ENCODE assay signal across 24 cellular contexts in the genomic region with DNA sequence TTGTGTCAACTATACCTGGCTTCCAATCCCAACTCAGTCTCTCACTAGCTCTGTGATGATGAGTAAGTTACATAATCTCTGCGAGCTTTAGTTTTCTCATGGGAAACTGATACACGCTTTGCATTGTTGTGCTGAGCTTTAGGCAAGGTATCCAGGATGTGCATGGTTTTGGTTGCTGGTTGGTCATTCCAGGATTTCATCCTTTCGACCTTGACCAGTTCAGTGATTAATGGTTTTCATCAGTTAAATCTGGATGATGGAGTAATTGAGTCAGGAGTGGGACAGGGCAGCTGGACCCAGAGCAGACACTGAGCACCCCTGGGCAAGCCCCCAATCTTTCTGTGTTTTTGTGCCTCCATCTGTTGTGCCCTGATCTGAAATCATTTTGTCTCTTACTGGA.
DNase-seq lines count a peak whose midpoint lies in the region; FAIRE-seq and TF ChIP-seq lines count a peak whose summit lies in the region.
"Had no signal": no experiment of that assay in that cellular context is flagged by ENCODE, and none has a peak within 500 bp of the region (broad histone marks: within the 10 kb centered on the region; RNA-seq: fewer than 3 reads in every experiment).

No MANE protein-coding gene starts in this region.

- H3K18ac ChIP-seq in mesenchymal stem cell (ENCODE audit: low read depth in 1 of 2, low read length in 2 of 2) = no peak overlapping the region

- peak overlapping the region; percentile 85 for H2AK5ac ChIP-seq in mesenchymal stem cell (ENCODE audit: low read length, severe bottlenecking)

- H3K27ac ChIP-seq in OCI-LY3 (ENCODE audit: low read length) (peak overlapping the region; percentile 98), mesenchymal stem cell (ENCODE audit: low read length, poor library complexity, severe bottlenecking) (peak overlapping the region; percentile 22), transverse colon (no peak overlapping the region), stomach (no peak overlapping the region)
- H3K27ac ChIP-seq: KMS-11, Peyer's patch, SK-N-MC had no signal

- H3K14ac ChIP-seq in mesenchymal stem cell (ENCODE audit: low read length in 2 of 2) = no peak overlapping the region

- no peak overlapping the region for H2BK5ac ChIP-seq in mesenchymal stem cell (ENCODE audit: low read depth, low read length, poor library complexity, severe bottlenecking)

- WGBS in mesenchymal stem cell = 83% methylated on average over 3 of the region's 3 CpGs
- 71% methylated on average over 3 of the region's 3 CpGs; no CpG with 5 or more reads in 1 of the 2 donors for WGBS in transverse colon (ENCODE audit: low coverage in 1 of 2), 2 donors
- 62 to 83% (median 75%) methylated on average over 3 of the region's 3 CpGs for WGBS in stomach, 5 donors

- peak; percentile 89 for FAIRE-seq in GM19239 (lab: Jason Lieb, UNC)

- no peak overlapping the region for H3K23ac ChIP-seq in mesenchymal stem cell (ENCODE audit: low read length in 2 of 2)

- H3K9me3 ChIP-seq in OCI-LY3 (ENCODE audit: insufficient read depth, low read length) = no peaks in the 10 kb centered on the region
- H3K9me3 ChIP-seq in mesenchymal stem cell (ENCODE audit: control insufficient read depth, low read length) = no peaks in the 10 kb centered on the region
- no peaks in the 10 kb centered on the region for H3K9me3 ChIP-seq in transverse colon
- H3K9me3 ChIP-seq in stomach = no peaks in the 10 kb centered on the region
- H3K9me3 ChIP-seq: HAP-1, Peyer's patch had no signal

- H3K4ac ChIP-seq in mesenchymal stem cell (ENCODE audit: low read depth in 1 of 2, low read length in 2 of 2) = no peak overlapping the region

- DNase-seq in GM10266 (ENCODE audit: extremely low spot score) (peak; percentile 12), GM19239 (ENCODE audit: insufficient read length, low spot score) (no peak), mesenchymal stem cell (no peak), transverse colon (no peak), stomach (no peak), DMS 273 treated with DMSO at 0.1 percent for 48 hours (lab: John Stamatoyannopoulos, UW) (no peak)
- no peak for DNase-seq in activated CD8-positive, alpha-beta memory T cell treated with anti-CD3 and anti-CD28 coated beads, Interleukin-2, amount 50 U/mL, for 4 hours
- DNase-seq: 8988T, Calu3, GOT3, HFFc6, NCI-H1048, NCI-H1694, NCI-H2029 treated with DMSO at 0.1 percent for 48 hours, NCI-H2171, NCI-H226, NCI-H510A, OCI-M1, Peyer's patch, SIG-M5 had no signal

- H2AFZ ChIP-seq in OCI-LY3 (ENCODE audit: low read depth, low read length) (no peak overlapping the region), mesenchymal stem cell (ENCODE audit: low read depth, low read length) (no peak overlapping the region)

- H4K20me1 ChIP-seq in OCI-LY3 (ENCODE audit: insufficient read depth, low read length) = no peaks in the 10 kb centered on the region

- H3K27me3 ChIP-seq in OCI-LY3 (ENCODE audit: low read depth, low read length) = no peaks in the 10 kb centered on the region
- H3K27me3 ChIP-seq in mesenchymal stem cell (ENCODE audit: control insufficient read depth in 1 of 2, insufficient read depth in 1 of 2, low read length in 2 of 2) = peaks cover 0 to 13% of the 10 kb centered on the region in 2 experiments
- H3K27me3 ChIP-seq in transverse colon = no peaks in the 10 kb centered on the region
- peaks cover 0 to 11% (median 0%) of the 10 kb centered on the region in 3 donors for H3K27me3 ChIP-seq in stomach
- H3K27me3 ChIP-seq: Peyer's patch had no signal

- H3K9ac ChIP-seq in OCI-LY3 (ENCODE audit: low read length) = peak overlapping the region; percentile 85; the same call in 1 of the 2 replicates
- no peak overlapping the region for H3K9ac ChIP-seq in mesenchymal stem cell (ENCODE audit: low read length)
- H3K9ac ChIP-seq: KMS-11 had no signal

- H2BK120ac ChIP-seq in mesenchymal stem cell (ENCODE audit: low read depth, low read length) = no peak overlapping the region

- H3K4me3 ChIP-seq in OCI-LY3 (ENCODE audit: low read length) = no peak overlapping the region; the same call in 1 of the 2 replicates
- H3K4me3 ChIP-seq in mesenchymal stem cell (ENCODE audit: insufficient read depth in 1 of 2, low read depth in 1 of 2, low read length in 2 of 2) = no peak overlapping the region
- H3K4me3 ChIP-seq in transverse colon = no peak overlapping the region
- no peak overlapping the region for H3K4me3 ChIP-seq in stomach
- H3K4me3 ChIP-seq: HAP-1, Peyer's patch, SK-N-MC had no signal

- peak overlapping the region; percentile 83 for H3K4me2 ChIP-seq in OCI-LY3 (ENCODE audit: low read length)
- H3K4me2 ChIP-seq in mesenchymal stem cell (ENCODE audit: low read length, poor library complexity, severe bottlenecking) = no peak overlapping the region
- H3K4me2 ChIP-seq: KMS-11 had no signal

- H4K8ac ChIP-seq in mesenchymal stem cell (ENCODE audit: low read length) = no peak overlapping the region

- H3K79me1 ChIP-seq in mesenchymal stem cell (replicated peaks; ENCODE audit: low read length, poor library complexity, severe bottlenecking) = no peaks in the 10 kb centered on the region

- no peak overlapping the region for H2BK12ac ChIP-seq in mesenchymal stem cell (ENCODE audit: low read length in 2 of 2)

- no peak overlapping the region for H4K91ac ChIP-seq in mesenchymal stem cell (ENCODE audit: low read length)

- no peak overlapping the region for H2BK15ac ChIP-seq in mesenchymal stem cell (ENCODE audit: low read depth, poor library complexity, severe bottlenecking)

- intact Hi-C loops in transverse colon (cut with DNase I; ENCODE audit: low total_unique reads) = no loop called here
- intact Hi-C loops in stomach (cut with DNase I; ENCODE audit: low total_unique reads) = no loop called here

- H3K4me1 ChIP-seq in OCI-LY3 (ENCODE audit: low read length) (peaks cover 96% of the 10 kb centered on the region), mesenchymal stem cell (ENCODE audit: control insufficient read depth, insufficient read depth, low read depth, low read length) (peaks cover 18% of the 10 kb centered on the region), transverse colon (peaks cover 0 to 2% (median 0%) of the 10 kb centered on the region in 4 donors), stomach (peaks cover 0 to 9% (median 4%) of the 10 kb centered on the region in 4 donors)
- H3K4me1 ChIP-seq: HAP-1, Peyer's patch had no signal

- H3K36me3 ChIP-seq in OCI-LY3 (replicated peaks; ENCODE audit: low read depth, low read length) = no peaks in the 10 kb centered on the region
- no peaks in the 10 kb centered on the region for H3K36me3 ChIP-seq in mesenchymal stem cell (ENCODE audit: control insufficient read depth in 1 of 2, insufficient read depth in 2 of 2, low read depth in 1 of 2, low read length in 2 of 2)
- no peaks in the 10 kb centered on the region for H3K36me3 ChIP-seq in transverse colon
- H3K36me3 ChIP-seq in stomach = no peaks in the 10 kb centered on the region
- H3K36me3 ChIP-seq: HAP-1, Peyer's patch had no signal

- no peak for TF ChIP-seq CTCF in GM10266 (IDR thresholded peaks at IDR 0.05; ENCODE audit: control insufficient read depth, insufficient read depth, low read depth, missing control alignments)
- TF ChIP-seq CTCF in OCI-LY3 (IDR thresholded peaks at IDR 0.05; ENCODE audit: low read depth, low read length) = no peak
- TF ChIP-seq CTCF in transverse colon (IDR thresholded peaks at IDR 0.05) = no peak
- TF ChIP-seq CTCF in stomach (IDR thresholded peaks at IDR 0.05) = no peak

- TF ChIP-seq POLR2A in transverse colon (IDR thresholded peaks at IDR 0.05) = no peak
- no peak for TF ChIP-seq POLR2A in stomach (IDR thresholded peaks at IDR 0.05)

- in situ Hi-C loops in transverse colon (cut with MboI; ENCODE audit: low pct_ligation_motif_present in 1 of 4, low pct_unique_long_range_greater_than_20kb in 1 of 4, low sequenced_read_pairs in 3 of 4) = no loop called here

- H3K79me2 ChIP-seq in OCI-LY3 (ENCODE audit: low read length) = no peaks in the 10 kb centered on the region

- TF ChIP-seq EP300 in transverse colon (IDR thresholded peaks at IDR 0.05; ENCODE audit: low read depth) = no peak
- no peak for TF ChIP-seq EP300 in stomach (IDR thresholded peaks at IDR 0.05)

Comparison
In these comparisons a context has a peak if more than half of its experiments do, and no peak if none do; other contexts are left out.
1. H3K27ac ChIP-seq: peak in OCI-LY3 (single experiment) and mesenchymal stem cell (single experiment); none in transverse colon (0 of 4) and stomach (0 of 5).